In the genomic region with DNA sequence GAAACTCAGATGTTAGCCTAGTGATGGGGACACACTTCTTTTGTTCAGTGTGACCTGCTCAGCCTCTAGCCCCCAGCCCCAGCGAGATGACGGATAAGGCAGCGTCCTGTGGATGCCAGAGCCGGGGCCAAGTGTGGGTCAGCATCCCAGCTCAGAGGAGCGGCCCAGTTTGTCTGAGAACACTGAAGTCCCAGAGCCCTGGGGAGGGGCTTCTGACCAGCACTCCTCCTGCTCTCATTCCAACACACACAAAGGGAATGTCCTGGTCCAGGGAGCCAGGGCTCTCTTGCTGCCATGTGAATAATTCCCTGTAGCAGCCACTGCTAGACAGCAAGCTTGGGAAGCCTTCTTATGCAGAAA, we compare ENCODE assay signal across 15 cellular contexts. TPM values are rescaled to one million over a fixed set of nuclear protein-coding genes. Genes with fewer than 3 reads are reported as not detected.
DNase-seq lines count a peak whose midpoint lies in the region; ATAC-seq and TF ChIP-seq lines count a peak whose summit lies in the region.
"Had no signal": no experiment of that assay in that cellular context is flagged by ENCODE, and none has a peak within 500 bp of the region (broad histone marks: within the 10 kb centered on the region; RNA-seq: fewer than 3 reads in every experiment).

No MANE protein-coding gene starts in this region.

- CTCF ChIA-PET in activated CD4-positive, alpha-beta memory T cell treated with anti-CD3 and anti-CD28 coated beads for 36 hours (lab: Charles Lee) = interaction anchor here (0.9 to 2.7 kb wide), 4 partner anchors 14 to 207 kb away, joined by 4 to 11 read pairs (median 4); partner anchors contain the start of gene ZNF862

- intact Hi-C loops in heart right ventricle (cut with DNase I) = no loop called here
- intact Hi-C loops in activated CD4-positive, alpha-beta memory T cell treated with anti-CD3 and anti-CD28 coated beads for 36 hours (cut with micrococcal nuclease) = no loop called here

- no peaks in the 10 kb centered on the region for H3K9me3 Mint-ChIP-seq in activated CD4-positive, alpha-beta memory T cell treated with anti-CD3 and anti-CD28 coated beads for 36 hours
- H3K9me3 Mint-ChIP-seq in stimulated activated memory B cell treated with anti-CD40 and anti-IgM and Interleukin-4, amounts not matched to agents 10 μg/mL and 1 μg/mL and 100 μg/mL, for 72 hours = no peaks in the 10 kb centered on the region
- H3K9me3 Mint-ChIP-seq: activated B cell treated with CpG ODN at 0.5 μM for 24 hours had no signal

- peak overlapping the region; percentile 94 for H3K27ac Mint-ChIP-seq in activated CD4-positive, alpha-beta memory T cell treated with anti-CD3 and anti-CD28 coated beads for 36 hours
- no peak overlapping the region for H3K27ac Mint-ChIP-seq in stimulated activated memory B cell treated with anti-CD40 and anti-IgM and Interleukin-4, amounts not matched to agents 10 μg/mL and 1 μg/mL and 100 μg/mL, for 72 hours
- H3K27ac Mint-ChIP-seq: activated B cell treated with CpG ODN at 0.5 μM for 24 hours had no signal

- peaks cover 14% of the 10 kb centered on the region for H3K36me3 ChIP-seq in right atrium auricular region
- H3K36me3 ChIP-seq in heart right ventricle = peaks cover 0 to 31% (median 5%) of the 10 kb centered on the region in 9 donors
- peaks cover 8% of the 10 kb centered on the region for H3K36me3 ChIP-seq in thymus (ENCODE audit: control insufficient read depth, insufficient read depth)

- H3K36me3 Mint-ChIP-seq in activated CD4-positive, alpha-beta memory T cell treated with anti-CD3 and anti-CD28 coated beads for 36 hours = peaks cover 13% of the 10 kb centered on the region
- H3K36me3 Mint-ChIP-seq in stimulated activated memory B cell treated with anti-CD40 and anti-IgM and Interleukin-4, amounts not matched to agents 10 μg/mL and 1 μg/mL and 100 μg/mL, for 72 hours = no peaks in the 10 kb centered on the region

- POLR2A ChIA-PET in activated CD4-positive, alpha-beta memory T cell treated with anti-CD3 and anti-CD28 coated beads for 36 hours (lab: Charles Lee) = interaction anchor here (1.0 kb wide), 1 partner anchor 29 kb away, joined by 3 read pairs; no protein-coding TSS in a partner anchor

- no peaks in the 10 kb centered on the region for H3K27me3 Mint-ChIP-seq in activated CD4-positive, alpha-beta memory T cell treated with anti-CD3 and anti-CD28 coated beads for 36 hours
- no peaks in the 10 kb centered on the region for H3K27me3 Mint-ChIP-seq in stimulated activated memory B cell treated with anti-CD40 and anti-IgM and Interleukin-4, amounts not matched to agents 10 μg/mL and 1 μg/mL and 100 μg/mL, for 72 hours
- H3K27me3 Mint-ChIP-seq: activated B cell treated with CpG ODN at 0.5 μM for 24 hours had no signal

- DNase-seq in right atrium auricular region (ENCODE audit: low spot score) (peak; percentile 53), heart right ventricle (no peak), ecto neural progenitor cell (ENCODE audit: low spot score) (peak; percentile 29), NCI-H446 (lab: John Stamatoyannopoulos, UW) (no peak), amniotic stem cell (lab: John Stamatoyannopoulos, UW) (no peak)
- DNase-seq in activated CD4-positive, alpha-beta memory T cell treated with anti-CD3 and anti-CD28 coated beads for 36 hours = no peak
- DNase-seq: activated B cell treated with CpG ODN at 0.5 μM for 24 hours, DMS 273 treated with DMSO at 0.1 percent for 48 hours, midbrain, NCI-H187 treated with DMSO at 0.1 percent for 48 hours, retina, SW 1271 had no signal

- WGBS in heart right ventricle, 2 donors = 80 to 85% methylated on average over 5 of the region's 5 CpGs
- 95% methylated on average over 5 of the region's 5 CpGs for WGBS in thymus

- peaks cover 84% of the 10 kb centered on the region for H3K4me1 Mint-ChIP-seq in activated CD4-positive, alpha-beta memory T cell treated with anti-CD3 and anti-CD28 coated beads for 36 hours (ENCODE audit: low read depth)
- peaks cover 49% of the 10 kb centered on the region for H3K4me1 Mint-ChIP-seq in stimulated activated memory B cell treated with anti-CD40 and anti-IgM and Interleukin-4, amounts not matched to agents 10 μg/mL and 1 μg/mL and 100 μg/mL, for 72 hours

- H3K27me3 ChIP-seq in right atrium auricular region (no peaks in the 10 kb centered on the region), heart right ventricle (no peaks in the 10 kb centered on the region), thymus (ENCODE audit: control insufficient read depth, insufficient read depth) (peaks cover 5% of the 10 kb centered on the region)

- no peak overlapping the region for H3K4me3 ChIP-seq in right atrium auricular region
- H3K4me3 ChIP-seq in heart right ventricle = no peak overlapping the region
- H3K4me3 ChIP-seq in thymus (ENCODE audit: low read length) = no peak overlapping the region

- H3K4me1 ChIP-seq in right atrium auricular region (peaks cover 0 to 14% of the 10 kb centered on the region in 2 donors), heart right ventricle (peaks cover 7 to 87% (median 30%) of the 10 kb centered on the region in 9 donors), thymus (ENCODE audit: control insufficient read depth, insufficient read depth, low read length) (peaks cover 73% of the 10 kb centered on the region)

- H3K27ac ChIP-seq in right atrium auricular region = no peak overlapping the region
- H3K27ac ChIP-seq in heart right ventricle = peak overlapping the region in 1 of 10 donors; percentile 71
- H3K27ac ChIP-seq in thymus (ENCODE audit: low read depth) = peak overlapping the region; percentile 88
- H3K27ac ChIP-seq: neutrophil had no signal

- TF ChIP-seq CTCF in right atrium auricular region (IDR thresholded peaks at IDR 0.05) = no peak
- no peak for TF ChIP-seq CTCF in heart right ventricle (IDR thresholded peaks at IDR 0.05)

- no peak overlapping the region for H3K4me3 Mint-ChIP-seq in activated CD4-positive, alpha-beta memory T cell treated with anti-CD3 and anti-CD28 coated beads for 36 hours
- no peak overlapping the region for H3K4me3 Mint-ChIP-seq in stimulated activated memory B cell treated with anti-CD40 and anti-IgM and Interleukin-4, amounts not matched to agents 10 μg/mL and 1 μg/mL and 100 μg/mL, for 72 hours
- H3K4me3 Mint-ChIP-seq: activated B cell treated with CpG ODN at 0.5 μM for 24 hours had no signal

- ATAC-seq in heart right ventricle = no peak
- ATAC-seq in stimulated activated memory B cell treated with anti-CD40 and anti-IgM and Interleukin-4, amounts not matched to agents 10 μg/mL and 1 μg/mL and 100 μg/mL, for 72 hours = no peak

- no peaks in the 10 kb centered on the region for H3K9me3 ChIP-seq in right atrium auricular region
- H3K9me3 ChIP-seq in heart right ventricle = no peaks in the 10 kb centered on the region
- H3K9me3 ChIP-seq in thymus (ENCODE audit: control insufficient read depth) = no peaks in the 10 kb centered on the region
- H3K9me3 ChIP-seq: neutrophil had no signal

RNA-seq across cellular contexts. Expression of gene ATP6V0E2, which starts 4.5 kb away (rescaled TPM):
- total RNA-seq in right atrium auricular region = 100 to 1,000 TPM in 1 of 2 donors, 10 to 100 TPM in 1; 60.7 to 122 TPM
- 100 to 1,000 TPM in 5 of 10 donors, 10 to 100 TPM in 5; 69.2 to 119 (median 96.7) TPM for total RNA-seq in heart right ventricle
- 10 to 100 TPM; 27.5 to 46.5 TPM for polyA plus RNA-seq in heart right ventricle
- total RNA-seq in activated CD4-positive, alpha-beta memory T cell treated with anti-CD3 and anti-CD28 coated beads for 36 hours = 10 to 100 TPM; 33.5 to 34.1 TPM
- 38.9 TPM for polyA plus RNA-seq in thymus

RNA-seq across cellular contexts. Expression of gene ZNF862, which starts 31.1 kb away (rescaled TPM):
- total RNA-seq in right atrium auricular region (10 to 100 TPM in 1 of 2 donors, 1 to 10 TPM in 1; 7.0 to 11.0 TPM), heart right ventricle (10 to 100 TPM in 6 of 10 donors, 1 to 10 TPM in 4; 7.4 to 13.3 (median 10.5) TPM)
- polyA plus RNA-seq in heart right ventricle (1 to 10 TPM; 3.9 to 9.6 TPM), thymus (15.8 TPM)
- total RNA-seq in activated CD4-positive, alpha-beta memory T cell treated with anti-CD3 and anti-CD28 coated beads for 36 hours = 10 to 100 TPM; 18.1 to 21.4 TPM

Comparison
In these comparisons a context has a peak if more than half of its experiments do, and no peak if none do; other contexts are left out.
1. DNase-seq: peak in right atrium auricular region (single experiment) and ecto neural progenitor cell (single experiment); none in heart right ventricle (0 of 2), activated CD4-positive, alpha-beta memory T cell treated with anti-CD3 and anti-CD28 coated beads for 36 hours (single experiment), NCI-H446 (0 of 2) and amniotic stem cell (single experiment).